Comparison of ENCODE assay signal across 1 cellular context in genomic region chr19:1302534-1303239, GRCh38.
TF ChIP-seq lines count a peak whose summit lies in the region.

No MANE protein-coding gene starts in this region.

TF ChIP-seq in IMR-90, 13 proteins besides CTCF, POLR2A, EP300 and RAD21:
- no peak for TF ChIP-seq MAFK (IDR thresholded peaks at IDR 0.05; ENCODE audit: low read depth, low read length)
